In genomic region chr6:42104095-42104806, GRCh38 we compare ENCODE assay signal across 1 cellular context.
TF ChIP-seq lines count a peak whose summit lies in the region.

No MANE protein-coding gene starts in this region.

TF ChIP-seq in K562, 482 proteins besides CTCF, POLR2A, EP300 and RAD21 (continued from another document and continues in another):
- peak in 1 of 2 experiments; percentile 76; a peak in 3 of 4 replicates for TF ChIP-seq MNT (conservative IDR thresholded peaks at IDR 0.05)
- TF ChIP-seq RNF2 (IDR thresholded peaks at IDR 0.05), result peak; percentile 63
- TF ChIP-seq ZNF175 (CRISPR knock-in tag; IDR thresholded peaks at IDR 0.05; ENCODE audit: low read depth), result peak; percentile 83; the same call in 1 of the 2 replicates
- peak; percentile 19; the same call in 1 of the 2 replicates for TF ChIP-seq ZFPM2 (CRISPR knock-in tag; IDR thresholded peaks at IDR 0.05)
- no peak for TF ChIP-seq NFYB (IDR thresholded peaks at IDR 0.05; ENCODE audit: extremely low read depth, insufficient read length)
- TF ChIP-seq SRSF3 (IDR thresholded peaks at IDR 0.05; ENCODE audit: insufficient read depth, low read length), result no peak
- TF ChIP-seq RBM17 (IDR thresholded peaks at IDR 0.05; ENCODE audit: borderline replicate concordance, low read depth, low read length), result no peak
- peak; percentile 79 for TF ChIP-seq RBBP5 (IDR thresholded peaks at IDR 0.05; ENCODE audit: borderline replicate concordance, insufficient read depth, low read length, poor library complexity, severe bottlenecking)
- TF ChIP-seq REST (CRISPR knock-in tag; IDR thresholded peaks at IDR 0.05; ENCODE audit: low read depth), result 0 out of 2 replicates have a peak, but pooled peaks have one; percentile 81
- peak; percentile 80; the same call in 1 of the 2 replicates for TF ChIP-seq ZNF830 (CRISPR knock-in tag; IDR thresholded peaks at IDR 0.05)
- peak; percentile 78; the same call in 1 of the 2 replicates for TF ChIP-seq ZNF197 (CRISPR knock-in tag; IDR thresholded peaks at IDR 0.05; ENCODE audit: low read depth)
- TF ChIP-seq, protein P1, sequence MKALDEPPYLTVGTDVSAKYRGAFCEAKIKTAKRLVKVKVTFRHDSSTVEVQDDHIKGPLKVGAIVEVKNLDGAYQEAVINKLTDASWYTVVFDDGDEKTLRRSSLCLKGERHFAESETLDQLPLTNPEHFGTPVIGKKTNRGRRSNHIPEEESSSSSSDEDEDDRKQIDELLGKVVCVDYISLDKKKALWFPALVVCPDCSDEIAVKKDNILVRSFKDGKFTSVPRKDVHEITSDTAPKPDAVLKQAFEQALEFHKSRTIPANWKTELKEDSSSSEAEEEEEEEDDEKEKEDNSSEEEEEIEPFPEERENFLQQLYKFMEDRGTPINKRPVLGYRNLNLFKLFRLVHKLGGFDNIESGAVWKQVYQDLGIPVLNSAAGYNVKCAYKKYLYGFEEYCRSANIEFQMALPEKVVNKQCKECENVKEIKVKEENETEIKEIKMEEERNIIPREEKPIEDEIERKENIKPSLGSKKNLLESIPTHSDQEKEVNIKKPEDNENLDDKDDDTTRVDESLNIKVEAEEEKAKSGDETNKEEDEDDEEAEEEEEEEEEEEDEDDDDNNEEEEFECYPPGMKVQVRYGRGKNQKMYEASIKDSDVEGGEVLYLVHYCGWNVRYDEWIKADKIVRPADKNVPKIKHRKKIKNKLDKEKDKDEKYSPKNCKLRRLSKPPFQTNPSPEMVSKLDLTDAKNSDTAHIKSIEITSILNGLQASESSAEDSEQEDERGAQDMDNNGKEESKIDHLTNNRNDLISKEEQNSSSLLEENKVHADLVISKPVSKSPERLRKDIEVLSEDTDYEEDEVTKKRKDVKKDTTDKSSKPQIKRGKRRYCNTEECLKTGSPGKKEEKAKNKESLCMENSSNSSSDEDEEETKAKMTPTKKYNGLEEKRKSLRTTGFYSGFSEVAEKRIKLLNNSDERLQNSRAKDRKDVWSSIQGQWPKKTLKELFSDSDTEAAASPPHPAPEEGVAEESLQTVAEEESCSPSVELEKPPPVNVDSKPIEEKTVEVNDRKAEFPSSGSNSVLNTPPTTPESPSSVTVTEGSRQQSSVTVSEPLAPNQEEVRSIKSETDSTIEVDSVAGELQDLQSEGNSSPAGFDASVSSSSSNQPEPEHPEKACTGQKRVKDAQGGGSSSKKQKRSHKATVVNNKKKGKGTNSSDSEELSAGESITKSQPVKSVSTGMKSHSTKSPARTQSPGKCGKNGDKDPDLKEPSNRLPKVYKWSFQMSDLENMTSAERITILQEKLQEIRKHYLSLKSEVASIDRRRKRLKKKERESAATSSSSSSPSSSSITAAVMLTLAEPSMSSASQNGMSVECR (CRISPR knock-in tag; IDR thresholded peaks at IDR 0.05), result peak; percentile 53; the same call in 1 of the 2 replicates
- TF ChIP-seq HDAC6 (IDR thresholded peaks at IDR 0.05; ENCODE audit: low read depth, low read length), result no peak
- TF ChIP-seq ARID2 (IDR thresholded peaks at IDR 0.05), result peak; percentile 48; the same call in 1 of the 2 replicates
- peak; percentile 55; the same call in 1 of the 2 replicates for TF ChIP-seq POLR2AphosphoS5 (IDR thresholded peaks at IDR 0.05; ENCODE audit: control insufficient read depth, insufficient read depth, low read depth, low read length)
- no peak for TF ChIP-seq TEAD2 (tag; IDR thresholded peaks at IDR 0.05)
- TF ChIP-seq ZNF133 (CRISPR knock-in tag; IDR thresholded peaks at IDR 0.05), result no peak
- TF ChIP-seq TAF15 (IDR thresholded peaks at IDR 0.05; ENCODE audit: low read depth, low read length), result no peak
- no peak; the same call in 1 of the 2 replicates for TF ChIP-seq GABPA (tag; conservative IDR thresholded peaks at IDR 0.05; ENCODE audit: low read depth)
- peak; percentile 73 for TF ChIP-seq ELF2 (CRISPR knock-in tag; IDR thresholded peaks at IDR 0.05)
- TF ChIP-seq, protein P2, sequence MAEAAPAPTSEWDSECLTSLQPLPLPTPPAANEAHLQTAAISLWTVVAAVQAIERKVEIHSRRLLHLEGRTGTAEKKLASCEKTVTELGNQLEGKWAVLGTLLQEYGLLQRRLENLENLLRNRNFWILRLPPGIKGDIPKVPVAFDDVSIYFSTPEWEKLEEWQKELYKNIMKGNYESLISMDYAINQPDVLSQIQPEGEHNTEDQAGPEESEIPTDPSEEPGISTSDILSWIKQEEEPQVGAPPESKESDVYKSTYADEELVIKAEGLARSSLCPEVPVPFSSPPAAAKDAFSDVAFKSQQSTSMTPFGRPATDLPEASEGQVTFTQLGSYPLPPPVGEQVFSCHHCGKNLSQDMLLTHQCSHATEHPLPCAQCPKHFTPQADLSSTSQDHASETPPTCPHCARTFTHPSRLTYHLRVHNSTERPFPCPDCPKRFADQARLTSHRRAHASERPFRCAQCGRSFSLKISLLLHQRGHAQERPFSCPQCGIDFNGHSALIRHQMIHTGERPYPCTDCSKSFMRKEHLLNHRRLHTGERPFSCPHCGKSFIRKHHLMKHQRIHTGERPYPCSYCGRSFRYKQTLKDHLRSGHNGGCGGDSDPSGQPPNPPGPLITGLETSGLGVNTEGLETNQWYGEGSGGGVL (CRISPR knock-in tag; IDR thresholded peaks at IDR 0.05), result no peak
- TF ChIP-seq BRD9 (IDR thresholded peaks at IDR 0.05; ENCODE audit: low read depth, partially characterized antibody), result peak; percentile 92
- TF ChIP-seq, protein P3, sequence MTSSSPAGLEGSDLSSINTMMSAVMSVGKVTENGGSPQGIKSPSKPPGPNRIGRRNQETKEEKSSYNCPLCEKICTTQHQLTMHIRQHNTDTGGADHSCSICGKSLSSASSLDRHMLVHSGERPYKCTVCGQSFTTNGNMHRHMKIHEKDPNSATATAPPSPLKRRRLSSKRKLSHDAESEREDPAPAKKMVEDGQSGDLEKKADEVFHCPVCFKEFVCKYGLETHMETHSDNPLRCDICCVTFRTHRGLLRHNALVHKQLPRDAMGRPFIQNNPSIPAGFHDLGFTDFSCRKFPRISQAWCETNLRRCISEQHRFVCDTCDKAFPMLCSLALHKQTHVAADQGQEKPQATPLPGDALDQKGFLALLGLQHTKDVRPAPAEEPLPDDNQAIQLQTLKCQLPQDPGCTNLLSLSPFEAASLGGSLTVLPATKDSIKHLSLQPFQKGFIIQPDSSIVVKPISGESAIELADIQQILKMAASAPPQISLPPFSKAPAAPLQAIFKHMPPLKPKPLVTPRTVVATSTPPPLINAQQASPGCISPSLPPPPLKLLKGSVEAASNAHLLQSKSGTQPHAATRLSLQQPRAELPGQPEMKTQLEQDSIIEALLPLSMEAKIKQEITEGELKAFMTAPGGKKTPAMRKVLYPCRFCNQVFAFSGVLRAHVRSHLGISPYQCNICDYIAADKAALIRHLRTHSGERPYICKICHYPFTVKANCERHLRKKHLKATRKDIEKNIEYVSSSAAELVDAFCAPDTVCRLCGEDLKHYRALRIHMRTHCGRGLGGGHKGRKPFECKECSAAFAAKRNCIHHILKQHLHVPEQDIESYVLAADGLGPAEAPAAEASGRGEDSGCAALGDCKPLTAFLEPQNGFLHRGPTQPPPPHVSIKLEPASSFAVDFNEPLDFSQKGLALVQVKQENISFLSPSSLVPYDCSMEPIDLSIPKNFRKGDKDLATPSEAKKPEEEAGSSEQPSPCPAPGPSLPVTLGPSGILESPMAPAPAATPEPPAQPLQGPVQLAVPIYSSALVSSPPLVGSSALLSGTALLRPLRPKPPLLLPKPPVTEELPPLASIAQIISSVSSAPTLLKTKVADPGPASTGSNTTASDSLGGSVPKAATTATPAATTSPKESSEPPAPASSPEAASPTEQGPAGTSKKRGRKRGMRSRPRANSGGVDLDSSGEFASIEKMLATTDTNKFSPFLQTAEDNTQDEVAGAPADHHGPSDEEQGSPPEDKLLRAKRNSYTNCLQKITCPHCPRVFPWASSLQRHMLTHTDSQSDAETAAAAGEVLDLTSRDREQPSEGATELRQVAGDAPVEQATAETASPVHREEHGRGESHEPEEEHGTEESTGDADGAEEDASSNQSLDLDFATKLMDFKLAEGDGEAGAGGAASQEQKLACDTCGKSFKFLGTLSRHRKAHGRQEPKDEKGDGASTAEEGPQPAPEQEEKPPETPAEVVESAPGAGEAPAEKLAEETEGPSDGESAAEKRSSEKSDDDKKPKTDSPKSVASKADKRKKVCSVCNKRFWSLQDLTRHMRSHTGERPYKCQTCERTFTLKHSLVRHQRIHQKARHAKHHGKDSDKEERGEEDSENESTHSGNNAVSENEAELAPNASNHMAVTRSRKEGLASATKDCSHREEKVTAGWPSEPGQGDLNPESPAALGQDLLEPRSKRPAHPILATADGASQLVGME (CRISPR knock-in tag; IDR thresholded peaks at IDR 0.05), result 0 out of 2 replicates have a peak, but pooled peaks have one; percentile 27
- peak; percentile 91 for TF ChIP-seq TARDBP (IDR thresholded peaks at IDR 0.05)
- no peak; the same call in 1 of the 2 replicates for TF ChIP-seq CHCHD3 (CRISPR knock-in tag; IDR thresholded peaks at IDR 0.05)
- TF ChIP-seq GTF2E2 (tag; IDR thresholded peaks at IDR 0.05), result peak; percentile 79; the same call in 1 of the 2 replicates
- peak; percentile 97 for TF ChIP-seq FIP1L1 (IDR thresholded peaks at IDR 0.05; ENCODE audit: low read depth, low read length, poor library complexity, severe bottlenecking)
- TF ChIP-seq ZNF165 (CRISPR knock-in tag; IDR thresholded peaks at IDR 0.05; ENCODE audit: borderline replicate concordance), result 0 out of 2 replicates have a peak, but pooled peaks have one; percentile 4
- TF ChIP-seq RBM14 (IDR thresholded peaks at IDR 0.05; ENCODE audit: borderline replicate concordance, insufficient read depth, low read depth, low read length), result no peak
- peak; percentile 89 for TF ChIP-seq CREB3L1 (IDR thresholded peaks at IDR 0.05; ENCODE audit: borderline replicate concordance, low read depth)
- TF ChIP-seq ZNF280B (CRISPR knock-in tag; IDR thresholded peaks at IDR 0.05), result no peak
- TF ChIP-seq ESRRA (IDR thresholded peaks at IDR 0.05; ENCODE audit: borderline replicate concordance, low read depth), result peak; percentile 97
- TF ChIP-seq STAG1 (CRISPR knock-in tag; IDR thresholded peaks at IDR 0.05; ENCODE audit: borderline replicate concordance), result 0 out of 2 replicates have a peak, but pooled peaks have one; percentile 7
- TF ChIP-seq BCOR (IDR thresholded peaks at IDR 0.05), result peak; percentile 63
